ENCODE assay signal across 7 cellular contexts in genomic region chr20:53872561-53873248, GRCh38.
A peak's percentile ranks its signal among the peaks of the same experiment; 100 is the strongest.
DNase-seq lines count a peak whose midpoint lies in the region; ATAC-seq and TF ChIP-seq lines count a peak whose summit lies in the region.

No MANE protein-coding gene starts in this region.

- H3K4me1 Mint-ChIP-seq in activated T-helper 17 cell treated with anti-CD3 and anti-CD28 coated beads, Interleukin-2, amount 50 U/mL, for 72 hours: peaks cover 22% of the 10 kb centered on the region

- peak overlapping the region; percentile 79 for H3K4ac ChIP-seq in IMR-90 (ENCODE audit: low read depth, low read length)

- peak overlapping the region; percentile 87 for H2BK120ac ChIP-seq in IMR-90 (ENCODE audit: low read depth, low read length)

- TF ChIP-seq RAD21 in IMR-90 (IDR thresholded peaks at IDR 0.05; ENCODE audit: low read length): no peak

- H3K36me3 Mint-ChIP-seq in activated T-helper 17 cell treated with anti-CD3 and anti-CD28 coated beads, Interleukin-2, amount 50 U/mL, for 72 hours (ENCODE audit: low read depth): no peaks in the 10 kb centered on the region

- CTCF ChIA-PET in IMR-90 (lab: Yijun Ruan, JAX): interaction anchor here (0.5 to 1.2 kb wide), 4 partner anchors 13 to 263 kb away, joined by 3 to 4 read pairs (median 3); no protein-coding TSS in a partner anchor

- peak overlapping the region; percentile 71 for H2AK9ac ChIP-seq in IMR-90 (replicated peaks; ENCODE audit: low read depth, low read length, poor library complexity)

- dilution Hi-C loops in IMR-90 (cut with HindIII; ENCODE audit: low sequenced_read_pairs, unreplicated experiment): no loop called here

- no peak overlapping the region for H3K9ac ChIP-seq in IMR-90 (ENCODE audit: low read depth, low read length)

- peak overlapping the region; percentile 90; the same call in 2 of the 3 replicates for H2BK15ac ChIP-seq in IMR-90 (ENCODE audit: low read depth, low read length)

- in situ Hi-C loops in IMR-90 (cut with MboI; ENCODE audit: low sequenced_read_pairs): no loop called here

- H3K9me3 ChIP-seq in IMR-90 (ENCODE audit: control insufficient read depth, insufficient read depth, low read length): no peaks in the 10 kb centered on the region

- WGBS in IMR-90 (ENCODE audit: extremely low coverage in 2 of 2, insufficient read length in 1 of 2), 2 experiments: 0% methylated on average over 1 of the region's 10 CpGs; no CpG with 5 or more reads in 1 of the 2 experiments

- TF ChIP-seq POLR2A in IMR-90 (IDR thresholded peaks at IDR 0.05; ENCODE audit: low read depth, low read length): no peak

- H3K56ac ChIP-seq in IMR-90 (ENCODE audit: extremely low read depth, insufficient read depth, low read length): no peak overlapping the region

- H2BK20ac ChIP-seq in IMR-90 (ENCODE audit: low read depth, low read length): peak overlapping the region; percentile 89

- H4K20me1 ChIP-seq in IMR-90 (ENCODE audit: insufficient read depth, low read length): no peaks in the 10 kb centered on the region

- peak overlapping the region; percentile 4 to 67 for H4K8ac ChIP-seq in IMR-90 (ENCODE audit: low read depth in 2 of 2, low read length in 2 of 2)

- H2BK5ac ChIP-seq in IMR-90 (ENCODE audit: low read depth, low read length, poor library complexity, severe bottlenecking): peak overlapping the region; percentile 84

- no peaks in the 10 kb centered on the region for H3K27me3 Mint-ChIP-seq in activated T-helper 17 cell treated with anti-CD3 and anti-CD28 coated beads, Interleukin-2, amount 50 U/mL, for 72 hours

- peak overlapping the region; percentile 83 for H3K14ac ChIP-seq in IMR-90 (replicated peaks; ENCODE audit: low read depth, low read length)

- intact Hi-C loops in IMR-90 (cut with micrococcal nuclease): no loop called here

- H4K91ac ChIP-seq in IMR-90 (ENCODE audit: insufficient read depth, low read depth, low read length): peak overlapping the region; percentile 53

- H3K23ac ChIP-seq in IMR-90 (ENCODE audit: low read depth, low read length): peak overlapping the region; percentile 62; the same call in 1 of the 2 replicates

- peaks cover 0 to 9% of the 10 kb centered on the region in 2 experiments; a peak in 2 of 4 replicates for H3K79me1 ChIP-seq in IMR-90 (ENCODE audit: low read depth in 1 of 2, low read length in 2 of 2)

- no peaks in the 10 kb centered on the region for H3K9me3 Mint-ChIP-seq in activated T-helper 17 cell treated with anti-CD3 and anti-CD28 coated beads, Interleukin-2, amount 50 U/mL, for 72 hours

- POLR2A ChIA-PET in IMR-90 (lab: Charles Lee; ENCODE audit: unreplicated experiment): no interaction called here

- peak overlapping the region; percentile 80 for H2AFZ ChIP-seq in IMR-90 (replicated peaks; ENCODE audit: low read length, poor library complexity)

- H3K9me1 ChIP-seq in IMR-90 (ENCODE audit: insufficient read depth, low read length): peaks cover 2% of the 10 kb centered on the region

- H3K4me3 Mint-ChIP-seq in activated T-helper 17 cell treated with anti-CD3 and anti-CD28 coated beads, Interleukin-2, amount 50 U/mL, for 72 hours: peak overlapping the region; percentile 80

- TF ChIP-seq CTCF in IMR-90 (conservative IDR thresholded peaks at IDR 0.05; ENCODE audit: low read depth, low read length): no peak

- H3K4me1 ChIP-seq in IMR-90 (ENCODE audit: control insufficient read depth, insufficient read depth, low read length): peaks cover 15% of the 10 kb centered on the region

- DNase-seq in IMR-90 (peak; percentile 30), left kidney (ENCODE audit: low read depth, low spot score) (peak; percentile 71), DMS53 treated with DMSO at 0.1 percent for 48 hours (lab: John Stamatoyannopoulos, UW; ENCODE audit: unreplicated experiment) (no peak), epidermal melanocyte (ENCODE audit: insufficient read length, low spot score) (no peak)

- ATAC-seq in GM19035 (IDR thresholded peaks at IDR 0.05; ENCODE audit: unreplicated experiment) (peak; percentile 50), IMR-90 (ENCODE audit: low read depth) (peak; percentile 33), HG03135 (IDR thresholded peaks at IDR 0.05; ENCODE audit: unreplicated experiment) (no peak)
- ATAC-seq in activated T-helper 17 cell treated with anti-CD3 and anti-CD28 coated beads, Interleukin-2, amount 50 U/mL, for 72 hours (replicated peaks): peak; percentile 58

- H4K5ac ChIP-seq in IMR-90 (ENCODE audit: low read depth, low read length): peak overlapping the region; percentile 64; the same call in 1 of the 2 replicates

- BruUV-seq in IMR-90 (replicated peaks; lab: Mats Ljungman, UMichigan): no TSS peak

- H3K27ac ChIP-seq in IMR-90 (ENCODE audit: insufficient read depth, low read length): peak overlapping the region; percentile 51; the same call in 1 of the 2 replicates

- H3K4me3 ChIP-seq in IMR-90 (ENCODE audit: insufficient read depth, low read depth, low read length): no peak overlapping the region

- no peak overlapping the region for H2AK5ac ChIP-seq in IMR-90 (ENCODE audit: low read depth, low read length)

- peak overlapping the region; percentile 45 for H3K18ac ChIP-seq in IMR-90 (ENCODE audit: low read depth, low read length)

- peak overlapping the region; percentile 81 for H3K27ac Mint-ChIP-seq in activated T-helper 17 cell treated with anti-CD3 and anti-CD28 coated beads, Interleukin-2, amount 50 U/mL, for 72 hours

- peak overlapping the region; percentile 32 for H3K4me2 ChIP-seq in IMR-90 (ENCODE audit: low read depth, low read length)

- no peaks in the 10 kb centered on the region for H3K27me3 ChIP-seq in IMR-90 (ENCODE audit: control insufficient read depth, insufficient read depth, low read length)

- H3K36me3 ChIP-seq in IMR-90 (ENCODE audit: control insufficient read depth, insufficient read depth, low read length): no peaks in the 10 kb centered on the region

TF ChIP-seq in IMR-90, 13 proteins besides CTCF, POLR2A, EP300 and RAD21:
- TF ChIP-seq CEBPB (IDR thresholded peaks at IDR 0.05; ENCODE audit: low read depth, low read length) (no peak), RFX5 (IDR thresholded peaks at IDR 0.05; ENCODE audit: low read depth, low read length) (no peak), CHD1 (IDR thresholded peaks at IDR 0.05; ENCODE audit: low read depth, low read length) (no peak), MAZ (IDR thresholded peaks at IDR 0.05; ENCODE audit: borderline replicate concordance, low read depth, low read length) (no peak), RCOR1 (IDR thresholded peaks at IDR 0.05; ENCODE audit: insufficient replicate concordance, low read length) (no peak), BHLHE40 (IDR thresholded peaks at IDR 0.05; ENCODE audit: low read depth, low read length) (no peak), USF2 (IDR thresholded peaks at IDR 0.05; ENCODE audit: low read depth, low read length) (no peak), MAFK (IDR thresholded peaks at IDR 0.05; ENCODE audit: low read depth, low read length) (no peak), SMC3 (IDR thresholded peaks at IDR 0.05; ENCODE audit: low read depth, low read length) (no peak), FOS (IDR thresholded peaks at IDR 0.05; ENCODE audit: low read depth, low read length) (no peak), NFE2L2 (IDR thresholded peaks at IDR 0.05; ENCODE audit: low read depth, low read length) (no peak), ELK1 (IDR thresholded peaks at IDR 0.05; ENCODE audit: borderline replicate concordance, low read depth, low read length) (no peak), MXI1 (IDR thresholded peaks at IDR 0.05; ENCODE audit: borderline replicate concordance, low read depth, low read length) (no peak)
TF ChIP-seq in IMR-90: peak in this region for 0.

Comparison
In these comparisons a context has a peak if more than half of its experiments do, and no peak if none do; other contexts are left out.
1. DNase-seq: peak in IMR-90 (single experiment) and left kidney (single experiment); none in DMS53 treated with DMSO at 0.1 percent for 48 hours (single experiment) and epidermal melanocyte (single experiment).